ENCODE assay signal across 22 cellular contexts in genomic region chr5:68659876-68660275, GRCh38.
"Had no signal": no experiment of that assay in that cellular context is flagged by ENCODE, and none has a peak within 500 bp of the region (broad histone marks: within the 10 kb centered on the region; RNA-seq: fewer than 3 reads in every experiment).

No MANE protein-coding gene starts in this region.

- H3K9me3 Mint-ChIP-seq: activated CD4-positive, alpha-beta T cell treated with anti-CD3 and anti-CD28 coated beads, Interleukin-2, amount 10 ng/mL, durations not matched to agents 7 days and 5 days; activated T-helper 2 cell treated with anti-CD3 and anti-CD28 coated beads, Interferon-gamma antibody, Interleukin-2, Interleukin-4, amounts not matched to agents 10 μg/mL and 5 μg/mL and 100 μg/mL, durations not matched to agents 14 hours and 24 hours and 36 hours; stimulated activated effector memory CD8-positive, alpha-beta T cell treated with anti-CD3 and anti-CD28 coated beads, Interleukin-12 subunit alpha, Interleukin-12 subunit beta, amount 100 ng/mL, for 72 hours had no signal

- H3K27me3 ChIP-seq: pancreas, tibial artery had no signal

- H3K36me3 ChIP-seq: pancreas, tibial artery, WERI-Rb-1 had no signal

- H3K4me3 ChIP-seq: pancreas, tibial artery had no signal

- H3K4me1 ChIP-seq: pancreas, tibial artery had no signal

- H3K27me3 Mint-ChIP-seq: activated naive CD8-positive, alpha-beta T cell treated with anti-CD3 and anti-CD28 coated beads for 36 hours; stimulated activated naive CD8-positive, alpha-beta T cell treated with anti-CD3 and anti-CD28 coated beads, Interleukin-15, amount 100 ng/mL, for 72 hours had no signal

- H3K9me3 ChIP-seq: pancreas, tibial artery had no signal

- H3K4me1 Mint-ChIP-seq: activated CD4-positive, alpha-beta T cell treated with anti-CD3 and anti-CD28 coated beads, Interleukin-2, amount 10 ng/mL, durations not matched to agents 7 days and 5 days; activated naive CD8-positive, alpha-beta T cell treated with anti-CD3 and anti-CD28 coated beads for 36 hours; stimulated activated effector memory CD8-positive, alpha-beta T cell treated with anti-CD3 and anti-CD28 coated beads, Interleukin-12 subunit alpha, Interleukin-12 subunit beta, amount 100 ng/mL, for 72 hours had no signal

- H3K4me3 Mint-ChIP-seq: activated CD4-positive, alpha-beta T cell treated with anti-CD3 and anti-CD28 coated beads, Interleukin-2, amount 10 ng/mL, durations not matched to agents 7 days and 5 days; activated CD8-positive, alpha-beta T cell treated with anti-CD3 and anti-CD28 coated beads, Interleukin-2, amount 10 ng/mL, durations not matched to agents 7 days and 5 days; activated naive CD8-positive, alpha-beta T cell treated with anti-CD3 and anti-CD28 coated beads for 36 hours; natural killer cell treated with Interleukin-12 subunit alpha and Interleukin-12 subunit beta and Interleukin-15 and Interleukin-18, amount 100 ng/mL, for 72 hours; stimulated activated effector memory CD8-positive, alpha-beta T cell treated with anti-CD3 and anti-CD28 coated beads, Interleukin-12 subunit alpha, Interleukin-12 subunit beta, amount 100 ng/mL, for 72 hours; stimulated activated naive CD8-positive, alpha-beta T cell treated with anti-CD3 and anti-CD28 coated beads, Interleukin-15, amount 100 ng/mL, for 72 hours had no signal

- DNase-seq: activated CD4-positive, alpha-beta T cell treated with anti-CD3 and anti-CD28 coated beads, Interleukin-2, amount 10 ng/mL, durations not matched to agents 7 days and 5 days; activated CD4-positive, CD25-positive, alpha-beta regulatory T cell treated with anti-CD3 and anti-CD28 coated beads, Interleukin-2, amount 50 U/mL, for 72 hours; activated CD8-positive, alpha-beta T cell treated with anti-CD3 and anti-CD28 coated beads, Interleukin-2, amount 10 ng/mL, durations not matched to agents 7 days and 5 days; activated naive CD4-positive, alpha-beta T cell; activated naive CD8-positive, alpha-beta T cell treated with anti-CD3 and anti-CD28 coated beads for 36 hours; amniotic stem cell; cortex of kidney; foreskin melanocyte; hippocampal formation; left ventricle myocardium superior; mammary epithelial cell; pancreas; right cardiac atrium; small intestine; stimulated activated CD4-positive, alpha-beta T cell treated with anti-CD3 and anti-CD28 coated beads, Interleukin-2, amount 100 ng/mL, for 24 hours; stimulated activated naive CD8-positive, alpha-beta T cell treated with anti-CD3 and anti-CD28 coated beads, Interleukin-15, amount 100 ng/mL, for 72 hours; T-helper 1 cell; tibial artery; WERI-Rb-1 had no signal

- H3K27ac ChIP-seq: pancreas, tibial artery, WERI-Rb-1 had no signal

- H3K36me3 Mint-ChIP-seq: activated naive CD8-positive, alpha-beta T cell treated with anti-CD3 and anti-CD28 coated beads for 36 hours; natural killer cell treated with Interleukin-12 subunit alpha and Interleukin-12 subunit beta and Interleukin-15 and Interleukin-18, amount 100 ng/mL, for 72 hours; stimulated activated effector memory CD8-positive, alpha-beta T cell treated with anti-CD3 and anti-CD28 coated beads, Interleukin-12 subunit alpha, Interleukin-12 subunit beta, amount 100 ng/mL, for 72 hours had no signal

- H3K27ac Mint-ChIP-seq: activated CD4-positive, alpha-beta T cell treated with anti-CD3 and anti-CD28 coated beads, Interleukin-2, amount 10 ng/mL, durations not matched to agents 7 days and 5 days; activated CD8-positive, alpha-beta T cell treated with anti-CD3 and anti-CD28 coated beads, Interleukin-2, amount 10 ng/mL, durations not matched to agents 7 days and 5 days; activated naive CD8-positive, alpha-beta T cell treated with anti-CD3 and anti-CD28 coated beads for 36 hours; activated T-helper 2 cell treated with anti-CD3 and anti-CD28 coated beads, Interferon-gamma antibody, Interleukin-2, Interleukin-4, amounts not matched to agents 10 μg/mL and 5 μg/mL and 100 μg/mL, durations not matched to agents 14 hours and 24 hours and 36 hours; natural killer cell treated with Interleukin-12 subunit alpha and Interleukin-12 subunit beta and Interleukin-15 and Interleukin-18, amount 100 ng/mL, for 72 hours; stimulated activated effector memory CD8-positive, alpha-beta T cell treated with anti-CD3 and anti-CD28 coated beads, Interleukin-12 subunit alpha, Interleukin-12 subunit beta, amount 100 ng/mL, for 72 hours had no signal
